ENCODE assay signal across 1 cellular context in the genomic region with DNA sequence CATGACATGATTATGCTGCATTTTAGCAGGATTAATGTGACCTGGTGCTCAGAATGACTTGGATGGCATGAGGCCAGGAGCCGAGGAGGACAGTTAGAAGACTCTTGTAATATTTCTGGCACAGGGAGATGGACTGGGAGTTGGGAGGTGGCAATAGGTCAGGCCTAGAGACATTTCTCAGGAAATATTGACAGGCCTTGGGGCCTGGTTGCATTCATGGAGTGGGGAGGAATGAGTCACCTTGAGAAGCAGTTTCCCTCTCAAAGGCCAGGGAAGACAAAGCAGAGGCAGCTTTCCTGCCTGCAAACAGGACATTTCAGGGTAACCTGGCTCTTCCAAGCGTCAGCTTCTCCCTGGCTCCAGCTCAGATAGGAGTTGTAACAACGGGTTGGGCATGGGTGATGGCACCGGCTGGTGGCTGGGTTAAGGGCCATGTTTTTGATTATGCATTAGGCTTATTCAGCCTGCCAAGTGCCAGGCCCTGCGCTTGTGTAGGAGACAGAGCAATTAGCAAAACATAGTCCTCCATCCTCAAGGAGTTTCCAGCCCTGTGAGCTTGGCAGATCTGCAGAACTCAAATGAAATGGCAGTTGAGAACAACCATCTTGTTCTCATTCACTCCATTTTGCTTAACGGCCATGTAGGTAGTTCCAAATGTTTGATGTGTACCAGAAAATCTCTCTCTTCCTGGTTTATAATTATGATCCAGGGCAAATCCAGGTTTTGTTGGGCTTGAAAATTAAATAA.
TF ChIP-seq lines count a peak whose summit lies in the region.

No MANE protein-coding gene starts in this region.

TF ChIP-seq in H1, 55 proteins besides CTCF, POLR2A, EP300 and RAD21:
- no peak for TF ChIP-seq BRCA1 (IDR thresholded peaks at IDR 0.05; ENCODE audit: low read depth, low read length)
- no peak for TF ChIP-seq SIX5 (IDR thresholded peaks at IDR 0.05; ENCODE audit: low read depth, low read length)
- TF ChIP-seq CREB1 (IDR thresholded peaks at IDR 0.05) = no peak
- TF ChIP-seq NRF1 (IDR thresholded peaks at IDR 0.05; ENCODE audit: low read depth, low read length) = no peak
- no peak for TF ChIP-seq SUZ12 (IDR thresholded peaks at IDR 0.05; ENCODE audit: low read length)
- no peak for TF ChIP-seq PHF8 (conservative IDR thresholded peaks at IDR 0.05; ENCODE audit: low read depth, low read length)
- TF ChIP-seq, protein P1, sequence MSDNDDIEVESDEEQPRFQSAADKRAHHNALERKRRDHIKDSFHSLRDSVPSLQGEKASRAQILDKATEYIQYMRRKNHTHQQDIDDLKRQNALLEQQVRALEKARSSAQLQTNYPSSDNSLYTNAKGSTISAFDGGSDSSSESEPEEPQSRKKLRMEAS (IDR thresholded peaks at IDR 0.05) = no peak
- no peak for TF ChIP-seq SAP30 (IDR thresholded peaks at IDR 0.05; ENCODE audit: insufficient read depth, insufficient replicate concordance, low read length)
- no peak for TF ChIP-seq YY1 (IDR thresholded peaks at IDR 0.05; ENCODE audit: low read depth, low read length)
- no peak for TF ChIP-seq POLR2AphosphoS5 (IDR thresholded peaks at IDR 0.05; ENCODE audit: low read depth, low read length)
- no peak for TF ChIP-seq CBX8 (IDR thresholded peaks at IDR 0.05; ENCODE audit: borderline replicate concordance, low read depth, low read length)
- no peak for TF ChIP-seq SRF (IDR thresholded peaks at IDR 0.05; ENCODE audit: low read depth, low read length)
- no peak for TF ChIP-seq KDM4A (IDR thresholded peaks at IDR 0.05; ENCODE audit: low read depth, low read length, severe bottlenecking)
- no peak for TF ChIP-seq HDAC2 (IDR thresholded peaks at IDR 0.05; ENCODE audit: borderline replicate concordance in 1 of 2, low read depth in 2 of 2, low read length in 2 of 2)
- TF ChIP-seq BACH1 (IDR thresholded peaks at IDR 0.05; ENCODE audit: low read length) = no peak
- TF ChIP-seq KDM1A (IDR thresholded peaks at IDR 0.05; ENCODE audit: borderline replicate concordance, low read length) = no peak
